In genomic region chr19:14561249-14561648, GRCh38 we compare ENCODE assay signal across 16 cellular contexts. TPM values are rescaled to one million over a fixed set of nuclear protein-coding genes. Genes with fewer than 3 reads are reported as not detected.
DNase-seq lines count a peak whose midpoint lies in the region; ATAC-seq and TF ChIP-seq lines count a peak whose summit lies in the region.
"Had no signal": no experiment of that assay in that cellular context is flagged by ENCODE, and none has a peak within 500 bp of the region (broad histone marks: within the 10 kb centered on the region; RNA-seq: fewer than 3 reads in every experiment).

No MANE protein-coding gene starts in this region.

- H3K9me3 Mint-ChIP-seq in endodermal cell (no peaks in the 10 kb centered on the region), neural progenitor cell (no peaks in the 10 kb centered on the region)

- no peak overlapping the region for H3K4me2 ChIP-seq in neural progenitor cell

- H3K27ac ChIP-seq in cardiac muscle cell (peak overlapping the region; percentile 92), endodermal cell (ENCODE audit: low read depth, low read length) (no peak overlapping the region), neural progenitor cell (peak overlapping the region; percentile 78), tibial nerve (peak overlapping the region; percentile 55 to 91 (median 80))

- no peak overlapping the region for H2AFZ ChIP-seq in neural progenitor cell (replicated peaks)

- peaks cover 68% of the 10 kb centered on the region for H4K20me1 ChIP-seq in neural progenitor cell (ENCODE audit: low read depth)

- no peak overlapping the region for H3K4me3 ChIP-seq in cardiac muscle cell
- H3K4me3 ChIP-seq in endodermal cell (ENCODE audit: low read length), result no peak overlapping the region
- no peak overlapping the region for H3K4me3 ChIP-seq in neural progenitor cell
- no peak overlapping the region for H3K4me3 ChIP-seq in tibial nerve
- H3K4me3 ChIP-seq: thyroid gland had no signal

- H3K36me3 Mint-ChIP-seq in endodermal cell (ENCODE audit: low read depth) (peaks cover 8% of the 10 kb centered on the region), neural progenitor cell (no peaks in the 10 kb centered on the region)

- H3K27me3 ChIP-seq in cardiac muscle cell (no peaks in the 10 kb centered on the region), endodermal cell (ENCODE audit: control insufficient read depth, insufficient read depth, low read length, poor library complexity, severe bottlenecking) (no peaks in the 10 kb centered on the region), neural progenitor cell (no peaks in the 10 kb centered on the region), tibial nerve (no peaks in the 10 kb centered on the region)
- H3K27me3 ChIP-seq: thyroid gland had no signal

- H3K27me3 Mint-ChIP-seq in endodermal cell (ENCODE audit: insufficient read depth), result no peaks in the 10 kb centered on the region
- H3K27me3 Mint-ChIP-seq in neural progenitor cell (ENCODE audit: insufficient read depth, low read depth), result peaks cover 3% of the 10 kb centered on the region

- no peak for ATAC-seq in GM21619 (IDR thresholded peaks at IDR 0.05; ENCODE audit: unreplicated experiment)
- ATAC-seq: activated CD8-positive, alpha-beta T cell treated with anti-CD3 and anti-CD28 coated beads, Interleukin-2, amount 10 ng/mL, durations not matched to agents 7 days and 5 days had no signal

- TF ChIP-seq CTCF in cardiac muscle cell (IDR thresholded peaks at IDR 0.05; ENCODE audit: low read depth, low read length), result no peak
- no peak for TF ChIP-seq CTCF in endodermal cell (conservative IDR thresholded peaks at IDR 0.05)
- no peak for TF ChIP-seq CTCF in neural progenitor cell (IDR thresholded peaks at IDR 0.05)
- TF ChIP-seq CTCF in tibial nerve (IDR thresholded peaks at IDR 0.05), result no peak

- 91 to 92% methylated on average over 4 to 8 of the region's 8 CpGs for WGBS in endodermal cell (ENCODE audit: insufficient coverage in 1 of 2, insufficient read length in 1 of 2), 2 experiments
- 58 to 83% methylated on average over 7 of the region's 8 CpGs for WGBS in tibial nerve, 2 donors

- H3K4me3 Mint-ChIP-seq in endodermal cell (no peak overlapping the region), neural progenitor cell (no peak overlapping the region)
- H3K4me3 Mint-ChIP-seq: activated CD8-positive, alpha-beta T cell treated with anti-CD3 and anti-CD28 coated beads, Interleukin-2, amount 10 ng/mL, durations not matched to agents 7 days and 5 days had no signal

- peaks cover 28% of the 10 kb centered on the region for H3K4me1 Mint-ChIP-seq in endodermal cell
- H3K4me1 Mint-ChIP-seq in neural progenitor cell, result peaks cover 20% of the 10 kb centered on the region

- peaks cover 3% of the 10 kb centered on the region for H3K36me3 ChIP-seq in cardiac muscle cell
- no peaks in the 10 kb centered on the region for H3K36me3 ChIP-seq in endodermal cell (ENCODE audit: control insufficient read depth, insufficient read depth, low read length)
- no peaks in the 10 kb centered on the region for H3K36me3 ChIP-seq in neural progenitor cell
- peaks cover 2 to 35% (median 4%) of the 10 kb centered on the region in 3 donors for H3K36me3 ChIP-seq in tibial nerve

- H3K79me2 ChIP-seq in neural progenitor cell (ENCODE audit: low read depth), result peaks cover 59% of the 10 kb centered on the region

- H3K27ac Mint-ChIP-seq in endodermal cell (peak overlapping the region; percentile 83), neural progenitor cell (no peak overlapping the region)

- H3K9ac ChIP-seq in endodermal cell (ENCODE audit: extremely low read depth, low read length, poor library complexity, severe bottlenecking) (no peak overlapping the region), neural progenitor cell (peak overlapping the region; percentile 45)

- H3K4me1 ChIP-seq in cardiac muscle cell (ENCODE audit: low read depth), result peaks cover 28% of the 10 kb centered on the region
- peaks cover 6% of the 10 kb centered on the region for H3K4me1 ChIP-seq in endodermal cell (ENCODE audit: control insufficient read depth, insufficient read depth, low read length)
- peaks cover 34% of the 10 kb centered on the region for H3K4me1 ChIP-seq in neural progenitor cell
- peaks cover 2 to 59% (median 25%) of the 10 kb centered on the region in 4 donors for H3K4me1 ChIP-seq in tibial nerve

- intact Hi-C loops in cardiac septum (cut with DNase I), result no loop called here

- H3K9me3 ChIP-seq in cardiac muscle cell (ENCODE audit: low read depth), result no peaks in the 10 kb centered on the region
- H3K9me3 ChIP-seq in endodermal cell (ENCODE audit: control insufficient read depth, low read length), result no peaks in the 10 kb centered on the region
- no peaks in the 10 kb centered on the region for H3K9me3 ChIP-seq in neural progenitor cell (ENCODE audit: low read depth)
- no peaks in the 10 kb centered on the region for H3K9me3 ChIP-seq in tibial nerve
- H3K9me3 ChIP-seq: thyroid gland had no signal

- DNase-seq in cardiac muscle cell (ENCODE audit: low read depth in 1 of 2, low spot score in 1 of 2), result no peak
- DNase-seq in cardiac septum (ENCODE audit: low spot score), result no peak
- DNase-seq in endodermal cell, result no peak
- no peak for DNase-seq in neural progenitor cell (ENCODE audit: low spot score)
- no peak for DNase-seq in tibial nerve (ENCODE audit: low spot score in 2 of 2)
- DNase-seq in DMS79 treated with DMSO at 0.1 percent for 48 hours (lab: John Stamatoyannopoulos, UW), result no peak
- DNase-seq in activated naive CD4-positive, alpha-beta T cell (lab: John Stamatoyannopoulos, UW), result no peak
- DNase-seq: 8988T; activated CD8-positive, alpha-beta T cell treated with anti-CD3 and anti-CD28 coated beads, Interleukin-2, amount 10 ng/mL, durations not matched to agents 7 days and 5 days; activated gamma-delta T cell treated with Interleukin-2 at 50 U/mL for 16 hours; NCI-H187; NCI-H526 treated with DMSO at 0.1 percent for 48 hours; RPMI8226 had no signal

- TF ChIP-seq EP300 in tibial nerve (IDR thresholded peaks at IDR 0.05), result no peak

- peaks cover 16% of the 10 kb centered on the region for H3F3A ChIP-seq in neural progenitor cell (ENCODE audit: low read depth)

- no peak for TF ChIP-seq POLR2A in tibial nerve (IDR thresholded peaks at IDR 0.05)

RNA-seq across cellular contexts. Expression of gene NDUFB7, which starts 10.6 kb away (rescaled TPM):
- total RNA-seq in cardiac muscle cell, result 381 and 600 TPM in 2 replicates
- 445 and 518 TPM in 2 replicates for polyA plus RNA-seq in cardiac muscle cell
- total RNA-seq in cardiac septum, result 382 TPM
- total RNA-seq in endodermal cell, result 100 to 1,000 TPM; 127 to 141 TPM
- polyA plus RNA-seq in endodermal cell (2013, experiment 1 of 2), result 135 TPM
- polyA plus RNA-seq in endodermal cell (2013, experiment 2 of 2), result 123 TPM
- 38.0 and 177 TPM in 2 replicates for total RNA-seq in neural progenitor cell (ENCODE audit: low replicate concordance)
- 100 to 1,000 TPM; 315 to 444 (median 398) TPM for total RNA-seq in tibial nerve

RNA-seq across cellular contexts. Expression of gene CLEC17A, which starts 21.6 kb away (rescaled TPM):
- total RNA-seq in cardiac muscle cell (not detected in 2 replicates), cardiac septum (not detected), endodermal cell (not detected), neural progenitor cell (ENCODE audit: low replicate concordance) (0.31 TPM in 1 of 2 replicates, not detected in the other), tibial nerve (under 1 TPM in 1 of 4 donors, not detected in 3; 0.60 TPM)
- not detected in 2 replicates for polyA plus RNA-seq in cardiac muscle cell
- polyA plus RNA-seq in endodermal cell (2013, experiment 1 of 2), result not detected
- not detected for polyA plus RNA-seq in endodermal cell (2013, experiment 2 of 2)
- total RNA-seq: activated CD8-positive, alpha-beta T cell treated with anti-CD3 and anti-CD28 coated beads, Interleukin-2, amount 10 ng/mL, durations not matched to agents 7 days and 5 days; LHCN-M2; thyroid gland had no signal

RNA-seq across cellular contexts. Expression of gene TECR, which starts 31.9 kb away (rescaled TPM):
- total RNA-seq in cardiac muscle cell (77.4 and 83.1 TPM in 2 replicates), cardiac septum (62.0 TPM), endodermal cell (100 to 1,000 TPM; 127 to 140 TPM), neural progenitor cell (ENCODE audit: low replicate concordance) (41.9 and 96.4 TPM in 2 replicates), tibial nerve (10 to 100 TPM; 33.1 to 55.1 (median 43.6) TPM)
- 245 and 345 TPM in 2 replicates for polyA plus RNA-seq in cardiac muscle cell
- polyA plus RNA-seq in endodermal cell (2013, experiment 1 of 2), result 108 TPM
- 101 TPM for polyA plus RNA-seq in endodermal cell (2013, experiment 2 of 2)

RNA-seq across cellular contexts. Expression of gene DNAJB1, which starts 43.1 kb away (rescaled TPM):
- 41.8 and 56.4 TPM in 2 replicates for total RNA-seq in cardiac muscle cell
- polyA plus RNA-seq in cardiac muscle cell, result 76.5 and 82.8 TPM in 2 replicates
- 61.6 TPM for total RNA-seq in cardiac septum
- 10 to 100 TPM; 66.1 to 70.0 TPM for total RNA-seq in endodermal cell
- 62.8 TPM for polyA plus RNA-seq in endodermal cell (2013, experiment 1 of 2)
- 56.0 TPM for polyA plus RNA-seq in endodermal cell (2013, experiment 2 of 2)
- total RNA-seq in neural progenitor cell (ENCODE audit: low replicate concordance), result 61.4 and 61.9 TPM in 2 replicates
- 100 to 1,000 TPM in 1 of 4 donors, 10 to 100 TPM in 3; 48.9 to 132 (median 73.9) TPM for total RNA-seq in tibial nerve
